9 cellular contexts compared by ENCODE assay signal in genomic region chr14:81990312-81990761, GRCh38.
DNase-seq lines count a peak whose midpoint lies in the region; ATAC-seq, FAIRE-seq and TF ChIP-seq lines count a peak whose summit lies in the region.
"Had no signal": no experiment of that assay in that cellular context is flagged by ENCODE, and none has a peak within 500 bp of the region (broad histone marks: within the 10 kb centered on the region; RNA-seq: fewer than 3 reads in every experiment).

No MANE protein-coding gene starts in this region.

- no peaks in the 10 kb centered on the region for H3K9me1 ChIP-seq in K562 (ENCODE audit: control insufficient read depth, insufficient read depth, low read length)

- no peak for TF ChIP-seq EP300 in K562 (IDR thresholded peaks at IDR 0.05; ENCODE audit: low read length)

- no peaks in the 10 kb centered on the region for H3K36me3 Mint-ChIP-seq in CD8-positive, alpha-beta T cell

- DNase-seq in CD8-positive, alpha-beta T cell: peak in 2 of 7 experiments; percentile 13 to 18
- DNase-seq in K562 (ENCODE audit: extremely low read depth in 1 of 4, low spot score in 3 of 4): peak; percentile 4 to 46 (median 16)
- DNase-seq in iris pigment epithelial cell (ENCODE audit: low read depth): peak; percentile 50
- DNase-seq in stimulated activated CD4-positive, alpha-beta T cell treated with anti-CD3 and anti-CD28 coated beads, Interleukin-1b, Interleukin-23, amount 100 ng/mL, for 24 hours (ENCODE audit: low read depth in 4 of 4, low spot score in 1 of 4): peak in 3 of 4 experiments; percentile 1 to 4 (median 3)

- CTCF ChIA-PET in CD8-positive, alpha-beta T cell (lab: Charles Lee): interaction anchor here (0.8 to 1.2 kb wide), 4 partner anchors 11 to 22 kb away, joined by 3 read pairs; no protein-coding TSS in a partner anchor
- CTCF ChIA-PET in K562 (lab: Yijun Ruan, JAX; ENCODE audit: low intra/inter-chr PET ratio): no interaction called here

- FAIRE-seq in K562 (lab: Jason Lieb, UNC): no peak
- FAIRE-seq: TTC549 had no signal

- TF ChIP-seq POLR2A in K562 (conservative IDR thresholded peaks at IDR 0.05): no peak

- no peaks in the 10 kb centered on the region for H3K9me3 ChIP-seq in CD8-positive, alpha-beta T cell (ENCODE audit: low read length)
- H3K9me3 ChIP-seq in OCI-LY3 (ENCODE audit: insufficient read depth, low read length) (no peaks in the 10 kb centered on the region), K562 (replicated peaks; ENCODE audit: control insufficient read depth, insufficient read depth, low read depth, low read length) (no peaks in the 10 kb centered on the region)

- no peak overlapping the region for H3K4me3 Mint-ChIP-seq in CD8-positive, alpha-beta T cell

- H3K27ac ChIP-seq in CD8-positive, alpha-beta T cell (ENCODE audit: low read depth, low read length): no peak overlapping the region
- H3K27ac ChIP-seq in OCI-LY3 (ENCODE audit: low read length) (no peak overlapping the region), K562 (ENCODE audit: extremely low read depth, low read depth, low read length) (no peak overlapping the region)

- peak; percentile 66 for TF ChIP-seq CTCF in CD8-positive, alpha-beta T cell (IDR thresholded peaks at IDR 0.05)
- TF ChIP-seq CTCF in OCI-LY3 (IDR thresholded peaks at IDR 0.05; ENCODE audit: low read depth, low read length) (peak; percentile 87), K562 (IDR thresholded peaks at IDR 0.05 in 2 of 3, conservative IDR thresholded peaks at IDR 0.05 in 1 of 3; ENCODE audit: insufficient read depth in 2 of 3, low read depth in 1 of 3, low read length in 3 of 3) (peak in 2 of 3 experiments; percentile 55 to 61; a peak in 5 of 6 replicates)

- no peak overlapping the region for H3K27ac Mint-ChIP-seq in CD8-positive, alpha-beta T cell

- no peaks in the 10 kb centered on the region for H3K79me2 ChIP-seq in OCI-LY3 (ENCODE audit: low read length)
- no peaks in the 10 kb centered on the region for H3K79me2 ChIP-seq in K562 (ENCODE audit: control insufficient read depth, insufficient read depth, low read length)

- TF ChIP-seq RAD21 in K562 (CRISPR knock-in tag; conservative IDR thresholded peaks at IDR 0.05 in 1 of 2, IDR thresholded peaks at IDR 0.05 in 1 of 2): peak; percentile 66 to 69

- no peak for ATAC-seq in CD8-positive, alpha-beta T cell
- ATAC-seq in GM18870 (IDR thresholded peaks at IDR 0.05; ENCODE audit: unreplicated experiment): peak; percentile 60
- ATAC-seq in HG03442 (IDR thresholded peaks at IDR 0.05; ENCODE audit: unreplicated experiment): peak; percentile 73
- ATAC-seq in K562: no peak
- no peak for ATAC-seq in HG02571 (IDR thresholded peaks at IDR 0.05; ENCODE audit: unreplicated experiment)

- no peak overlapping the region for H2AFZ ChIP-seq in OCI-LY3 (ENCODE audit: low read depth, low read length)
- no peak overlapping the region for H2AFZ ChIP-seq in K562 (ENCODE audit: low read depth, low read length)

- H3K4me1 Mint-ChIP-seq in CD8-positive, alpha-beta T cell (ENCODE audit: low read depth): no peaks in the 10 kb centered on the region

- no peaks in the 10 kb centered on the region for H3K9me3 Mint-ChIP-seq in CD8-positive, alpha-beta T cell

- H3K4me2 ChIP-seq in OCI-LY3 (ENCODE audit: low read length) (peak overlapping the region; percentile 10; the same call in 1 of the 2 replicates), K562 (ENCODE audit: insufficient read depth, low read length) (no peak overlapping the region)

- H4K20me1 ChIP-seq in OCI-LY3 (ENCODE audit: insufficient read depth, low read length) (no peaks in the 10 kb centered on the region), K562 (replicated peaks; ENCODE audit: control insufficient read depth, insufficient read depth, low read length) (no peaks in the 10 kb centered on the region)

- in situ Hi-C loops in K562 (cut with MboI): no loop called here

- H3K9ac ChIP-seq in OCI-LY3 (ENCODE audit: low read length) (no peak overlapping the region), K562 (ENCODE audit: insufficient read depth in 1 of 2, low read depth in 2 of 2, low read length in 2 of 2) (no peak overlapping the region)

- BruUV-seq in K562 (replicated peaks; lab: Mats Ljungman, UMichigan): no TSS peak

- WGBS in K562 (ENCODE audit: insufficient coverage, low coverage, missing lambda C conversion rate): 7% methylated on average over 7 of the region's 7 CpGs

- H3K4me1 ChIP-seq in CD8-positive, alpha-beta T cell (ENCODE audit: insufficient read depth, low read length): no peaks in the 10 kb centered on the region
- no peaks in the 10 kb centered on the region for H3K4me1 ChIP-seq in OCI-LY3 (ENCODE audit: low read length)
- H3K4me1 ChIP-seq in K562 (replicated peaks in 1 of 2; ENCODE audit: control insufficient read depth in 2 of 2, insufficient read depth in 2 of 2, low read length in 2 of 2): no peaks in the 10 kb centered on the region

- H3K27me3 ChIP-seq in CD8-positive, alpha-beta T cell (ENCODE audit: insufficient read depth, low read length): no peaks in the 10 kb centered on the region
- H3K27me3 ChIP-seq in OCI-LY3 (ENCODE audit: low read depth, low read length): no peaks in the 10 kb centered on the region
- no peaks in the 10 kb centered on the region for H3K27me3 ChIP-seq in K562 (ENCODE audit: control insufficient read depth in 2 of 2, insufficient read depth in 2 of 2, low read length in 2 of 2)

- POLR2A ChIA-PET in CD8-positive, alpha-beta T cell (lab: Charles Lee): no interaction called here
- POLR2A ChIA-PET in K562 (lab: Yijun Ruan, JAX): no interaction called here

- H3K36me3 ChIP-seq in CD8-positive, alpha-beta T cell (ENCODE audit: insufficient read depth, low read length): no peaks in the 10 kb centered on the region
- H3K36me3 ChIP-seq in OCI-LY3 (replicated peaks; ENCODE audit: low read depth, low read length) (no peaks in the 10 kb centered on the region), K562 (ENCODE audit: control insufficient read depth, insufficient read depth, low read length) (no peaks in the 10 kb centered on the region)

- intact Hi-C loops in CD8-positive, alpha-beta T cell (cut with DNase I, micrococcal nuclease): no loop called here
- intact Hi-C loops in K562 (cut with micrococcal nuclease): no loop called here

- H3K4me3 ChIP-seq in CD8-positive, alpha-beta T cell (ENCODE audit: low read depth, low read length): no peak overlapping the region
- H3K4me3 ChIP-seq in OCI-LY3 (ENCODE audit: low read length) (no peak overlapping the region), K562 (no peak overlapping the region)

- peaks cover 9% of the 10 kb centered on the region for H3K27me3 Mint-ChIP-seq in CD8-positive, alpha-beta T cell (ENCODE audit: low read depth)

TF ChIP-seq in K562, 482 proteins besides CTCF, POLR2A, EP300 and RAD21:
- TF ChIP-seq ZNF239 (CRISPR knock-in tag; IDR thresholded peaks at IDR 0.05): no peak
- 0 out of 2 replicates have a peak, but pooled peaks have one; percentile 15 for TF ChIP-seq SMC3 (conservative IDR thresholded peaks at IDR 0.05; ENCODE audit: insufficient read depth, low read depth, low read length)
- no peak for TF ChIP-seq ZNF785 (CRISPR knock-in tag; IDR thresholded peaks at IDR 0.05)
- TF ChIP-seq DEAF1 (CRISPR knock-in tag; IDR thresholded peaks at IDR 0.05): peak; percentile 47; the same call in 1 of the 2 replicates
- no peak for TF ChIP-seq MXI1 (IDR thresholded peaks at IDR 0.05; ENCODE audit: low read depth, low read length)
- no peak for TF ChIP-seq SNIP1 (IDR thresholded peaks at IDR 0.05; ENCODE audit: low read depth)
- no peak for TF ChIP-seq ZBTB9 (CRISPR knock-in tag; IDR thresholded peaks at IDR 0.05)
- TF ChIP-seq HLTF (IDR thresholded peaks at IDR 0.05): no peak
- no peak for TF ChIP-seq CBFA2T2 (conservative IDR thresholded peaks at IDR 0.05)
- no peak for TF ChIP-seq GTF2A2 (tag; IDR thresholded peaks at IDR 0.05)
- TF ChIP-seq ZKSCAN1 (IDR thresholded peaks at IDR 0.05; ENCODE audit: low read depth, low read length): no peak
- no peak for TF ChIP-seq PHF21A (IDR thresholded peaks at IDR 0.05; ENCODE audit: borderline replicate concordance, low read depth)
- TF ChIP-seq ZC3H4 (CRISPR knock-in tag; IDR thresholded peaks at IDR 0.05; ENCODE audit: borderline replicate concordance): no peak
- TF ChIP-seq SRSF7 (optimal IDR thresholded peaks at IDR 0.05; ENCODE audit: low read depth, low read length): no peak

Comparison
In these comparisons a context has a peak if more than half of its experiments do, and no peak if none do; other contexts are left out.
1. ATAC-seq: peak in GM18870 (single experiment) and HG03442 (single experiment); none in CD8-positive, alpha-beta T cell (single experiment), K562 (single experiment) and HG02571 (single experiment).
2. Peak in every context shown above with its lines, with median percentiles within 50 percentile points of each other: CTCF ChIP-seq.